1 cellular context compared by ENCODE assay signal in the genomic region with DNA sequence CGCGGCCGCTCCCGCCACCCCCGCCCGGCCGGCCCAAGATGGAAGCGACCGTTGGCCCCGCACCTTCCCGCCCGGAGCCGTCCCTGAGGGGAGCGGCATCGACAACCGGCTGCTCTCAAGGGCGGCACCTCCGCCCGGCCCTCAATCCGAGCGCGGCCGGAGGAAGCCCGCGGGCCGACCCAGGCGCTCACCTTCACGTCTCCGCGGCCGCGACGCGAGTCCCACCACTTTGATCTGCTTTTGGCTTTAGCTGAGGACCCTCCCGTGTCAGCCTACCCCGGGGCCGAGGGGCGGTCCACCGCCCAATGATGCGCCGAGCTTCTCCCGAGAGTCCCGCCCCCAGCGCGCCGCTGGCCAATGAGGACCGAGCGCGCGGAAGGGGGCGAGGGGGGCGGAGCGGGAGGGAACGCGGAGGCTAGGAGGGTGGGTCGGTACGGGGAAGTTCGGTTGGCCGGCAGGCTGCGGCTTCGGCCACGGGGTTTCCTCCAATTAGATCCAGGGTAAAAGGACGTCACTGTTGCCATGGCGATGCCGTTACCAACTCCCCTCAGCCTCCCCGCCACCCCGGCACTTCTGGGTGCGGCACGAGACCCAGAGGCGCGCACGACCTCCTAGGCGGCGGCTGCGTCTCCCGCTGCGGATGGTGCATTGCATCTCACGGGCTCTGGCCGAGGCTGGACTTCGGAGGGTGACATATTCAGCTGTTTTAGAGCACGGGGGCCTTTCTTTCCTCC.
TF ChIP-seq lines count a peak whose summit lies in the region.

A gene (minus strand): TSS at position 248 of the 734 bp plus-strand sequence. CDS start 545 bp downstream, outside the sequence.

TF ChIP-seq in WTC11, 78 proteins besides CTCF, POLR2A, EP300 and RAD21 (continued from another document):
- TF ChIP-seq, protein P1, sequence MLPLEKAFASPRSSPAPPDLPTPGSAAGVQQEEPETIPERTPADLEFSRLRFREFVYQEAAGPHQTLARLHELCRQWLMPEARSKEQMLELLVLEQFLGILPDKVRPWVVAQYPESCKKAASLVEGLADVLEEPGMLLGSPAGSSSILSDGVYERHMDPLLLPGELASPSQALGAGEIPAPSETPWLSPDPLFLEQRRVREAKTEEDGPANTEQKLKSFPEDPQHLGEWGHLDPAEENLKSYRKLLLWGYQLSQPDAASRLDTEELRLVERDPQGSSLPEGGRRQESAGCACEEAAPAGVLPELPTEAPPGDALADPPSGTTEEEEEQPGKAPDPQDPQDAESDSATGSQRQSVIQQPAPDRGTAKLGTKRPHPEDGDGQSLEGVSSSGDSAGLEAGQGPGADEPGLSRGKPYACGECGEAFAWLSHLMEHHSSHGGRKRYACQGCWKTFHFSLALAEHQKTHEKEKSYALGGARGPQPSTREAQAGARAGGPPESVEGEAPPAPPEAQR (CRISPR knock-in tag; IDR thresholded peaks at IDR 0.05): no peak
- TF ChIP-seq ETV6 (CRISPR knock-in tag; IDR thresholded peaks at IDR 0.05) (peak; percentile 80), SMAD3 (CRISPR knock-in tag; IDR thresholded peaks at IDR 0.05; ENCODE audit: borderline replicate concordance) (0 out of 2 replicates have a peak, but pooled peaks have one; percentile 20), ZNF423 (CRISPR knock-in tag; IDR thresholded peaks at IDR 0.05) (peak; percentile 95), NFYB (CRISPR knock-in tag; conservative IDR thresholded peaks at IDR 0.05; ENCODE audit: low read depth) (peak; percentile 98), RELA (CRISPR knock-in tag; IDR thresholded peaks at IDR 0.05; ENCODE audit: borderline replicate concordance) (no peak), MYBL2 (CRISPR knock-in tag; IDR thresholded peaks at IDR 0.05) (0 out of 2 replicates have a peak, but pooled peaks have one; percentile 86), FOXP1 (CRISPR knock-in tag; IDR thresholded peaks at IDR 0.05; ENCODE audit: borderline replicate concordance) (0 out of 2 replicates have a peak, but pooled peaks have one; percentile 26)
- TF ChIP-seq, protein P2, sequence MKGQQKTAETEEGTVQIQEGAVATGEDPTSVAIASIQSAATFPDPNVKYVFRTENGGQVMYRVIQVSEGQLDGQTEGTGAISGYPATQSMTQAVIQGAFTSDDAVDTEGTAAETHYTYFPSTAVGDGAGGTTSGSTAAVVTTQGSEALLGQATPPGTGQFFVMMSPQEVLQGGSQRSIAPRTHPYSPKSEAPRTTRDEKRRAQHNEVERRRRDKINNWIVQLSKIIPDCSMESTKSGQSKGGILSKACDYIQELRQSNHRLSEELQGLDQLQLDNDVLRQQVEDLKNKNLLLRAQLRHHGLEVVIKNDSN (CRISPR knock-in tag; IDR thresholded peaks at IDR 0.05): peak; percentile 24; the same call in 1 of the 2 replicates
- TF ChIP-seq, protein P3, sequence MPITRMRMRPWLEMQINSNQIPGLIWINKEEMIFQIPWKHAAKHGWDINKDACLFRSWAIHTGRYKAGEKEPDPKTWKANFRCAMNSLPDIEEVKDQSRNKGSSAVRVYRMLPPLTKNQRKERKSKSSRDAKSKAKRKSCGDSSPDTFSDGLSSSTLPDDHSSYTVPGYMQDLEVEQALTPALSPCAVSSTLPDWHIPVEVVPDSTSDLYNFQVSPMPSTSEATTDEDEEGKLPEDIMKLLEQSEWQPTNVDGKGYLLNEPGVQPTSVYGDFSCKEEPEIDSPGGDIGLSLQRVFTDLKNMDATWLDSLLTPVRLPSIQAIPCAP (CRISPR knock-in tag; IDR thresholded peaks at IDR 0.05): 0 out of 2 replicates have a peak, but pooled peaks have one; percentile 29
- TF ChIP-seq, protein P4, sequence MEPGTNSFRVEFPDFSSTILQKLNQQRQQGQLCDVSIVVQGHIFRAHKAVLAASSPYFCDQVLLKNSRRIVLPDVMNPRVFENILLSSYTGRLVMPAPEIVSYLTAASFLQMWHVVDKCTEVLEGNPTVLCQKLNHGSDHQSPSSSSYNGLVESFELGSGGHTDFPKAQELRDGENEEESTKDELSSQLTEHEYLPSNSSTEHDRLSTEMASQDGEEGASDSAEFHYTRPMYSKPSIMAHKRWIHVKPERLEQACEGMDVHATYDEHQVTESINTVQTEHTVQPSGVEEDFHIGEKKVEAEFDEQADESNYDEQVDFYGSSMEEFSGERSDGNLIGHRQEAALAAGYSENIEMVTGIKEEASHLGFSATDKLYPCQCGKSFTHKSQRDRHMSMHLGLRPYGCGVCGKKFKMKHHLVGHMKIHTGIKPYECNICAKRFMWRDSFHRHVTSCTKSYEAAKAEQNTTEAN (CRISPR knock-in tag; IDR thresholded peaks at IDR 0.05): 0 out of 2 replicates have a peak, but pooled peaks have one; percentile 50
- TF ChIP-seq, protein P5, sequence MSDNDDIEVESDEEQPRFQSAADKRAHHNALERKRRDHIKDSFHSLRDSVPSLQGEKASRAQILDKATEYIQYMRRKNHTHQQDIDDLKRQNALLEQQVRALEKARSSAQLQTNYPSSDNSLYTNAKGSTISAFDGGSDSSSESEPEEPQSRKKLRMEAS (CRISPR knock-in tag; IDR thresholded peaks at IDR 0.05): peak; percentile 67
